In the genomic region with DNA sequence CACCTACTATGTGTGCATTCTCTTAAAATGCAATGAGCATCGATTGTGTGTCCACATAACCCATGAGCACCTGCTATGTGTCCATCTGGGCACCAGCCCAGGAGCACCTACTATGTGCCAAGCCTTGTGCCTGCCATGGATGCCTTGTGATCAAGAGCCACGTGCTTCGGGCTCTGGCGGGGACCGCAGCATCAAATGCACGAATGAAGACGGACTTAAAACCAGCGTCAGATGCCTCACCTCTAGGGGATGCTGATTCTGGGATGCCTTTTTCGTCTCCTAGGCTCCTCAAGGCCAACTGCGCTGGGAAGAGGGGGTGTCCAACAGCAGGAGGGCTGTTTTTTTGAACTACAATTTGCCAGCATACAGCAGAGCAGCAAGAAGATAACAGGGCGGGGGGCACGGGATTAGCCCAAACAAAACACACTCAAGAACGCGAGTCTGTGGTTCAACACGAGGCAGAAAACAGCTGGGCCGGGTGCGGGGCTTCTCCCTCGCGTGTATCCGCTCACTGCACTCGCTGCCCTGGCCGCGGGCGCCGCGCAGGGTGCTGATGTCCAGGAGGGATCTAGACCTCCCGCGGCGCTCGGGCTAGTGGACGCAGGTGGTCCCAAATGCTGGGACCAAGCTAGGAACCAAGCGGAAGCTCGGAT, we compare ENCODE assay signal across 8 cellular contexts. TPM values are rescaled to one million over a fixed set of nuclear protein-coding genes. Genes with fewer than 3 reads are reported as not detected.
DNase-seq lines count a peak whose midpoint lies in the region; ATAC-seq and TF ChIP-seq lines count a peak whose summit lies in the region.

No MANE protein-coding gene starts in this region.

- H3K36me3 ChIP-seq in testis (ENCODE audit: low read depth, missing control alignments), result no peaks in the 10 kb centered on the region

- no peak for TF ChIP-seq POLR2A in testis (IDR thresholded peaks at IDR 0.05)

- 2 to 3% methylated on average over 26 to 33 of the region's 33 CpGs for WGBS in testis, 2 donors

- H3K27ac ChIP-seq in testis, result peak overlapping the region; percentile 79 to 87

- no peaks in the 10 kb centered on the region for H3K9me3 ChIP-seq in testis

- DNase-seq in NCI-H2196 (lab: John Stamatoyannopoulos, UW; ENCODE audit: unreplicated experiment) (peak; percentile 42), NCI-H2196 treated with DMSO at 0.1 percent for 48 hours (lab: John Stamatoyannopoulos, UW; ENCODE audit: unreplicated experiment) (no peak), NCI-H774 (lab: John Stamatoyannopoulos, UW) (peak; percentile 4), astrocyte of the spinal cord (ENCODE audit: low read depth, low spot score) (peak; percentile 55), kidney tubule cell (ENCODE audit: low spot score) (peak; percentile 77), testis (no peak)

- in situ Hi-C loops in astrocyte of the spinal cord (cut with HindIII; ENCODE audit: low sequenced_read_pairs), result no loop called here

- intact Hi-C loops in testis (cut with DNase I; ENCODE audit: low total_unique reads), result no loop called here

- H3K4me1 ChIP-seq in testis, result peaks cover 24% of the 10 kb centered on the region

- ATAC-seq in GM21423 (IDR thresholded peaks at IDR 0.05; ENCODE audit: unreplicated experiment), result no peak
- ATAC-seq in GM18520 (IDR thresholded peaks at IDR 0.05; ENCODE audit: unreplicated experiment), result no peak

- no peaks in the 10 kb centered on the region for H3K27me3 ChIP-seq in testis

- H3K4me3 ChIP-seq in astrocyte of the spinal cord (ENCODE audit: low read depth, low read length) (peak overlapping the region; percentile 45), testis (peak overlapping the region; percentile 60 to 69)

- no peak for TF ChIP-seq CTCF in astrocyte of the spinal cord (IDR thresholded peaks at IDR 0.05; ENCODE audit: low read depth, low read length)
- no peak for TF ChIP-seq CTCF in testis (IDR thresholded peaks at IDR 0.05)

RNA-seq across cellular contexts. Expression of a gene that starts 1.2 kb away (rescaled TPM):
- 1 to 10 TPM; 4.8 to 6.7 TPM for total RNA-seq in testis
- polyA plus RNA-seq in testis (ENCODE audit: insufficient read depth, low read depth, low replicate concordance), result 15.0 TPM

RNA-seq across cellular contexts. Expression of a gene that starts 36.5 kb away (rescaled TPM):
- 100 to 1,000 TPM; 126 to 148 TPM for total RNA-seq in testis
- 61.8 TPM for polyA plus RNA-seq in testis (ENCODE audit: insufficient read depth, low read depth, low replicate concordance)

RNA-seq across cellular contexts. Expression of a gene that starts 41.8 kb away (rescaled TPM):
- 1 to 10 TPM; 3.1 to 4.8 TPM for total RNA-seq in testis
- 2.7 TPM for polyA plus RNA-seq in testis (ENCODE audit: insufficient read depth, low read depth, low replicate concordance)

RNA-seq across cellular contexts. Expression of a gene that starts 57.0 kb away (rescaled TPM):
- total RNA-seq in testis, result 100 to 1,000 TPM; 103 to 125 TPM
- polyA plus RNA-seq in testis (ENCODE audit: insufficient read depth, low read depth, low replicate concordance), result 33.9 TPM

Comparison
In these comparisons a context has a peak if more than half of its experiments do, and no peak if none do; other contexts are left out.
1. DNase-seq: peak in NCI-H2196 (single experiment), NCI-H774 (single experiment), astrocyte of the spinal cord (single experiment) and kidney tubule cell (single experiment); none in NCI-H2196 treated with DMSO at 0.1 percent for 48 hours (single experiment) and testis (single experiment).